ENCODE assay signal across 8 cellular contexts in the genomic region with DNA sequence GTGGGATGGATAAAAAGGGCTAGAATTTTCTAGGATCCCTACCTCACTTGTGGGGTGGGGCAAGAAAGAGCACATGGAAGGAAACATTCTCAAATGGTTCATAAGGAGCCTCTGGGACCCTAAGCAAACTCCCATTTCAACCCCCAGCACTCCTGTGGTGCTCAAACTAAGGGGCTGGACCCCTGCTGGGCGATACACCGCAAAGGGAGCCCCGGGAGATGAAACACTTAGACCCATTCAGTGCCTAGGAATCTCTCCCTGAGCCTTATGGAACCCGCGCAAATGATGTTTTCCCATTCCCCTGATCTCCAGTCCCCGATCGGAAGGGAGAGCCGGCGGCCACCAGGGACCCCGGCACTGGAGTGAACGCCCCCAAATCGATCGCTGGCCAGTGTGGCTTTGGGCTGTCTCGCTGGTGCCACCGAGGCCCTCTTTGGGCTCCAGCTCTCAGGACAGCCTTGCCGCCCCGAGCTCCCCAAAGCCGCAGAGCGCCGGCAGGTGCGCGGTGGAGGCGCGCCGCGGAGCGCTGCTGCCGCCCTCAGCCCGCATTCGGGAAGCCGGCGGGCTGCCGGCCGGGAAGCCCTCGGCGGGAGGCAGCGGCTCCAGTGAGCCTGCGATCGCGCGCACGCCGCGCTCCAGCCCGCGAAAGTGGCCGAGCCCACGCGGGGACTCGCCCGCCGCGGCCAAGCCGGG. TPM values are rescaled to one million over a fixed set of nuclear protein-coding genes. Genes with fewer than 3 reads are reported as not detected.
DNase-seq lines count a peak whose midpoint lies in the region; ATAC-seq and TF ChIP-seq lines count a peak whose summit lies in the region.

No MANE protein-coding gene starts in this region.

- DNase-seq in AG04449 (ENCODE audit: low read depth, low spot score) (no peak), GM13976 (ENCODE audit: low spot score) (peak; percentile 40), Right ventricle myocardium inferior (ENCODE audit: missing footprints) (peak; percentile 65), trophoblast cell (peak in 1 of 2 donors; percentile 49), OCI-M1 (lab: John Stamatoyannopoulos, UW) (no peak), NCI-H1436 (lab: John Stamatoyannopoulos, UW) (no peak)
- no peak for DNase-seq in activated CD8-positive, alpha-beta T cell treated with anti-CD3 and anti-CD28 coated beads for 36 hours

- in situ Hi-C loops in GM13976 (cut with MboI; ENCODE audit: low sequenced_read_pairs, unreplicated experiment), result loop anchor here (10.0 kb wide), 2 partner anchors 108 to 228 kb away; no protein-coding TSS in a partner anchor

- peaks cover 23% of the 10 kb centered on the region for H3K27me3 Mint-ChIP-seq in activated CD8-positive, alpha-beta T cell treated with anti-CD3 and anti-CD28 coated beads for 36 hours

- no peaks in the 10 kb centered on the region for H3K9me3 Mint-ChIP-seq in activated CD8-positive, alpha-beta T cell treated with anti-CD3 and anti-CD28 coated beads for 36 hours

- intact Hi-C loops in activated CD8-positive, alpha-beta T cell treated with anti-CD3 and anti-CD28 coated beads for 36 hours (cut with micrococcal nuclease), result no loop called here
- intact Hi-C loops in Right ventricle myocardium inferior (cut with DNase I), result loop anchor here (5.0 to 10.0 kb wide), 3 partner anchors 41 to 358 kb away; no protein-coding TSS in a partner anchor

- peak overlapping the region; percentile 96 for H3K9ac ChIP-seq in trophoblast cell (ENCODE audit: low read length)

- H3K4me1 Mint-ChIP-seq in activated CD8-positive, alpha-beta T cell treated with anti-CD3 and anti-CD28 coated beads for 36 hours (ENCODE audit: low read depth), result peaks cover 10% of the 10 kb centered on the region

- peak overlapping the region; percentile 73 for H2BK12ac ChIP-seq in trophoblast cell (ENCODE audit: low read length)

- no peak overlapping the region for H3K27ac Mint-ChIP-seq in activated CD8-positive, alpha-beta T cell treated with anti-CD3 and anti-CD28 coated beads for 36 hours

- peaks cover 20% of the 10 kb centered on the region for H3K79me1 ChIP-seq in trophoblast cell (ENCODE audit: low read length)

- POLR2A ChIA-PET in AG04449 (lab: Yijun Ruan, JAX), result interaction anchor here (0.7 to 1.0 kb wide), 2 partner anchors 212 to 213 kb away, joined by 3 to 4 read pairs; no protein-coding TSS in a partner anchor
- POLR2A ChIA-PET in activated CD8-positive, alpha-beta T cell treated with anti-CD3 and anti-CD28 coated beads for 36 hours (lab: Charles Lee), result no interaction called here

- H3K36me3 Mint-ChIP-seq in activated CD8-positive, alpha-beta T cell treated with anti-CD3 and anti-CD28 coated beads for 36 hours (ENCODE audit: low read depth), result no peaks in the 10 kb centered on the region

- H3K4me1 ChIP-seq in trophoblast cell (ENCODE audit: control insufficient read depth in 1 of 2, insufficient read depth in 2 of 2, low read length in 2 of 2), result peaks cover 22 to 42% of the 10 kb centered on the region in 2 experiments

- H2BK120ac ChIP-seq in trophoblast cell (ENCODE audit: insufficient read depth, low read length, poor library complexity), result peak overlapping the region; percentile 77

- H3K9me3 ChIP-seq in trophoblast cell (ENCODE audit: insufficient read depth, low read depth, low read length), result no peaks in the 10 kb centered on the region

- no peak overlapping the region for H2AK5ac ChIP-seq in trophoblast cell (ENCODE audit: low read length)

- H2BK5ac ChIP-seq in trophoblast cell (ENCODE audit: low read depth, low read length, poor library complexity), result peak overlapping the region; percentile 85

- H3K27me3 ChIP-seq in trophoblast cell (ENCODE audit: insufficient read depth, low read length), result no peaks in the 10 kb centered on the region

- H4K12ac ChIP-seq in trophoblast cell (ENCODE audit: low read depth, low read length), result no peak overlapping the region

- peak overlapping the region; percentile 72 for H3K4me2 ChIP-seq in trophoblast cell (ENCODE audit: low read length)

- peak overlapping the region; percentile 91 for H3K18ac ChIP-seq in trophoblast cell (ENCODE audit: low read length)

- H4K8ac ChIP-seq in trophoblast cell (ENCODE audit: low read depth, low read length), result peak overlapping the region; percentile 43

- WGBS in trophoblast cell (ENCODE audit: extremely low coverage, insufficient coverage, insufficient read length), result no CpG with 5 or more reads among the region's 54 CpGs

- H3K36me3 ChIP-seq in trophoblast cell (ENCODE audit: control insufficient read depth in 1 of 2, insufficient read depth in 2 of 2, low read length in 2 of 2), result peaks cover 4 to 8% of the 10 kb centered on the region in 2 experiments

- H3K27ac ChIP-seq in trophoblast cell (ENCODE audit: low read depth, low read length), result peak overlapping the region; percentile 82

- CTCF ChIA-PET in AG04449 (lab: Yijun Ruan, JAX), result interaction anchor here (0.7 to 29.4 kb wide), 13 partner anchors 9 to 374 kb away, joined by 3 to 990 read pairs (median 12); no protein-coding TSS in a partner anchor
- CTCF ChIA-PET in activated CD8-positive, alpha-beta T cell treated with anti-CD3 and anti-CD28 coated beads for 36 hours (lab: Charles Lee), result interaction anchor here (0.9 to 3.5 kb wide), 2 partner anchors 110 to 220 kb away, joined by 3 to 22 read pairs; no protein-coding TSS in a partner anchor

- H4K91ac ChIP-seq in trophoblast cell (ENCODE audit: low read depth, low read length), result peak overlapping the region; percentile 70

- no peak for ATAC-seq in activated CD8-positive, alpha-beta T cell treated with anti-CD3 and anti-CD28 coated beads for 36 hours
- ATAC-seq in Right ventricle myocardium inferior, result peak; percentile 47
- no peak for ATAC-seq in GM18861 (IDR thresholded peaks at IDR 0.05; ENCODE audit: unreplicated experiment)

- no peak overlapping the region for H3K23ac ChIP-seq in trophoblast cell (ENCODE audit: low read length)

- H3K79me2 ChIP-seq in trophoblast cell (ENCODE audit: control insufficient read depth, insufficient read depth, low read length, poor library complexity), result peaks cover 25% of the 10 kb centered on the region

- peak overlapping the region; percentile 97 for H3K4ac ChIP-seq in trophoblast cell (ENCODE audit: low read depth, low read length)

- H3K4me3 Mint-ChIP-seq in activated CD8-positive, alpha-beta T cell treated with anti-CD3 and anti-CD28 coated beads for 36 hours, result peak overlapping the region; percentile 51

- H3K14ac ChIP-seq in trophoblast cell (ENCODE audit: low read length), result peak overlapping the region; percentile 87

- peak overlapping the region; percentile 72 for H3K4me3 ChIP-seq in AG04449 (ENCODE audit: low read depth, low read length)
- H3K4me3 ChIP-seq in trophoblast cell (ENCODE audit: low read depth, low read length), result peak overlapping the region; percentile 82

- TF ChIP-seq CTCF in AG04449 (IDR thresholded peaks at IDR 0.05; ENCODE audit: insufficient read depth, low read length, missing control alignments) (no peak), GM13976 (IDR thresholded peaks at IDR 0.05; ENCODE audit: borderline replicate concordance, control extremely low read depth, extremely low read depth, insufficient read depth, missing control alignments) (no peak)
- no peak for TF ChIP-seq CTCF in activated CD8-positive, alpha-beta T cell treated with anti-CD3 and anti-CD28 coated beads for 36 hours (IDR thresholded peaks at IDR 0.05)

- peak overlapping the region; percentile 10 for H2AFZ ChIP-seq in trophoblast cell (ENCODE audit: insufficient read depth, low read length, poor library complexity)

RNA-seq across cellular contexts. Expression of gene PLXNA2, which starts 1.2 kb away (rescaled TPM):
- total RNA-seq in activated CD8-positive, alpha-beta T cell treated with anti-CD3 and anti-CD28 coated beads for 36 hours, result under 1 TPM; 0.13 to 0.23 TPM
- 15.3 TPM for total RNA-seq in Right ventricle myocardium inferior
- polyA plus RNA-seq in trophoblast cell (2013), result 35.3 and 35.7 TPM in 2 replicates

Comparison
In these comparisons a context has a peak if more than half of its experiments do, and no peak if none do; other contexts are left out.
1. DNase-seq: peak in GM13976 (single experiment) and Right ventricle myocardium inferior (single experiment); none in AG04449 (single experiment), activated CD8-positive, alpha-beta T cell treated with anti-CD3 and anti-CD28 coated beads for 36 hours (single experiment), OCI-M1 (single experiment) and NCI-H1436 (single experiment).
2. RNA of gene PLXNA2, which starts 1.2 kb away (total RNA-seq): 15.3 TPM in Right ventricle myocardium inferior (single experiment); 0.13 to 0.23 TPM in activated CD8-positive, alpha-beta T cell treated with anti-CD3 and anti-CD28 coated beads for 36 hours; every median in the first group is over 10 times any median in the second.